Comparison of ENCODE assay signal across 11 cellular contexts in genomic region chr14:104731249-104731924, GRCh38. TPM values are rescaled to one million over a fixed set of nuclear protein-coding genes. Genes with fewer than 3 reads are reported as not detected.
DNase-seq lines count a peak whose midpoint lies in the region; ATAC-seq, FAIRE-seq and TF ChIP-seq lines count a peak whose summit lies in the region.
"Had no signal": no experiment of that assay in that cellular context is flagged by ENCODE, and none has a peak within 500 bp of the region (broad histone marks: within the 10 kb centered on the region; RNA-seq: fewer than 3 reads in every experiment).

No MANE protein-coding gene starts in this region.

- 93% methylated on average over 6 of the region's 11 CpGs for WGBS in A549 (ENCODE audit: missing lambda C conversion rate)

- TF ChIP-seq RAD21 in A549 (conservative IDR thresholded peaks at IDR 0.05 in 1 of 2, IDR thresholded peaks at IDR 0.05 in 1 of 2) = no peak; a peak in 1 of 5 replicates

- peak overlapping the region; percentile 61; the same call in 2 of the 3 replicates for H3K4me2 ChIP-seq in A549

- CTCF ChIA-PET in A549 (lab: Yijun Ruan, JAX) = interaction anchor here (0.6 to 2.9 kb wide), 10 partner anchors 10 to 83 kb away, joined by 3 to 11 read pairs (median 4); no protein-coding TSS in a partner anchor

- H3K4me3 ChIP-seq in A549 (no peak overlapping the region), GM12875 (ENCODE audit: low read depth, low read length) (no peak overlapping the region)
- H3K4me3 ChIP-seq: gastroesophageal sphincter, skin epidermis, upper lobe of left lung had no signal

- H3K9me3 ChIP-seq in A549 = no peaks in the 10 kb centered on the region
- H3K9me3 ChIP-seq: gastroesophageal sphincter, upper lobe of left lung had no signal

- TF ChIP-seq EP300 in A549 (IDR thresholded peaks at IDR 0.05) = no peak

- TF ChIP-seq POLR2A in A549 (IDR thresholded peaks at IDR 0.05; ENCODE audit: low read length) = no peak

- peaks cover 50% of the 10 kb centered on the region for H3K4me1 ChIP-seq in A549

- TF ChIP-seq CTCF in A549 (IDR thresholded peaks at IDR 0.05) (peak; percentile 29), GM12875 (IDR thresholded peaks at IDR 0.05; ENCODE audit: borderline replicate concordance, insufficient read depth, low read depth, low read length) (peak; percentile 36; the same call in 1 of the 2 replicates)

- POLR2A ChIA-PET in A549 (lab: Yijun Ruan, JAX) = no interaction called here

- ATAC-seq in A549 (peak; percentile 17 to 60; a peak in 5 of 6 replicates), SK-N-SH treated with all-trans-retinoic acid at 6 μM for 48 hours (peak; percentile 55), HG03280 (IDR thresholded peaks at IDR 0.05; ENCODE audit: unreplicated experiment) (no peak), HG02798 (IDR thresholded peaks at IDR 0.05; ENCODE audit: poor library complexity, unreplicated experiment) (no peak)
- ATAC-seq: gastroesophageal sphincter had no signal

- DNase-seq in A549 (ENCODE audit: low read depth in 1 of 2, low spot score in 1 of 2) (peak; percentile 48 to 62), iPS DF 19.7 (ENCODE audit: low read depth, low spot score) (peak; percentile 33), ecto neural progenitor cell (ENCODE audit: low spot score) (no peak), superior temporal gyrus (ENCODE audit: extremely low spot score) (no peak)

- no peak for FAIRE-seq in A549 (lab: Jason Lieb, UNC)

- H3K27ac ChIP-seq in A549 = peak overlapping the region; percentile 74 to 89

TF ChIP-seq in A549, 52 proteins besides CTCF, POLR2A, EP300 and RAD21:
- TF ChIP-seq ESRRA (IDR thresholded peaks at IDR 0.05; ENCODE audit: borderline replicate concordance, low read length) (no peak), TP53 (CRISPR knock-in tag; IDR thresholded peaks at IDR 0.05) (no peak), CHD2 (IDR thresholded peaks at IDR 0.05; ENCODE audit: low read length, partially characterized antibody) (no peak), KDM5A (IDR thresholded peaks at IDR 0.05) (no peak), EHMT2 (IDR thresholded peaks at IDR 0.05; ENCODE audit: low read depth) (no peak), KDM1A (IDR thresholded peaks at IDR 0.05; ENCODE audit: low read depth) (no peak), REST (IDR thresholded peaks at IDR 0.05) (no peak), CEBPB (IDR thresholded peaks at IDR 0.05) (no peak), POLR2AphosphoS2 (conservative IDR thresholded peaks at IDR 0.05; ENCODE audit: low read length) (no peak), RARB (CRISPR knock-in tag; IDR thresholded peaks at IDR 0.05) (no peak), ZSCAN20 (CRISPR knock-in tag; IDR thresholded peaks at IDR 0.05) (no peak), FOSB (CRISPR knock-in tag; IDR thresholded peaks at IDR 0.05) (no peak), TFCP2L1 (CRISPR knock-in tag; IDR thresholded peaks at IDR 0.05) (no peak), RCOR1 (IDR thresholded peaks at IDR 0.05; ENCODE audit: low read depth, low read length) (no peak)

TF ChIP-seq in SK-N-SH treated with all-trans-retinoic acid at 6 μM for 48 hours, 23 proteins besides CTCF, POLR2A, EP300 and RAD21 (continues in another document):
- TF ChIP-seq PPARA (CRISPR knock-in tag; IDR thresholded peaks at IDR 0.05; ENCODE audit: borderline replicate concordance) (no peak), ISL1 (CRISPR knock-in tag; IDR thresholded peaks at IDR 0.05) (no peak), ZNF8 (CRISPR knock-in tag; IDR thresholded peaks at IDR 0.05) (no peak), RARB (CRISPR knock-in tag; IDR thresholded peaks at IDR 0.05) (no peak), ZC3H10 (CRISPR knock-in tag; IDR thresholded peaks at IDR 0.05) (no peak), CSDC2 (CRISPR knock-in tag; IDR thresholded peaks at IDR 0.05) (no peak), SNAI2 (CRISPR knock-in tag; IDR thresholded peaks at IDR 0.05) (no peak), OSR1 (CRISPR knock-in tag; IDR thresholded peaks at IDR 0.05) (no peak), PATZ1 (CRISPR knock-in tag; IDR thresholded peaks at IDR 0.05; ENCODE audit: borderline replicate concordance) (no peak), CREB5 (CRISPR knock-in tag; IDR thresholded peaks at IDR 0.05; ENCODE audit: low read depth) (no peak)
- TF ChIP-seq, protein P1, sequence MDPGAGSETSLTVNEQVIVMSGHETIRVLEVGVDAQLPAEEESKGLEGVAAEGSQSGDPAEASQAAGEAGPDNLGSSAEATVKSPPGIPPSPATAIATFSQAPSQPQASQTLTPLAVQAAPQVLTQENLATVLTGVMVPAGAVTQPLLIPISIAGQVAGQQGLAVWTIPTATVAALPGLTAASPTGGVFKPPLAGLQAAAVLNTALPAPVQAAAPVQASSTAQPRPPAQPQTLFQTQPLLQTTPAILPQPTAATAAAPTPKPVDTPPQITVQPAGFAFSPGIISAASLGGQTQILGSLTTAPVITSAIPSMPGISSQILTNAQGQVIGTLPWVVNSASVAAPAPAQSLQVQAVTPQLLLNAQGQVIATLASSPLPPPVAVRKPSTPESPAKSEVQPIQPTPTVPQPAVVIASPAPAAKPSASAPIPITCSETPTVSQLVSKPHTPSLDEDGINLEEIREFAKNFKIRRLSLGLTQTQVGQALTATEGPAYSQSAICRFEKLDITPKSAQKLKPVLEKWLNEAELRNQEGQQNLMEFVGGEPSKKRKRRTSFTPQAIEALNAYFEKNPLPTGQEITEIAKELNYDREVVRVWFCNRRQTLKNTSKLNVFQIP (CRISPR knock-in tag; IDR thresholded peaks at IDR 0.05; ENCODE audit: borderline replicate concordance, low read depth) = no peak
- TF ChIP-seq, protein P2, sequence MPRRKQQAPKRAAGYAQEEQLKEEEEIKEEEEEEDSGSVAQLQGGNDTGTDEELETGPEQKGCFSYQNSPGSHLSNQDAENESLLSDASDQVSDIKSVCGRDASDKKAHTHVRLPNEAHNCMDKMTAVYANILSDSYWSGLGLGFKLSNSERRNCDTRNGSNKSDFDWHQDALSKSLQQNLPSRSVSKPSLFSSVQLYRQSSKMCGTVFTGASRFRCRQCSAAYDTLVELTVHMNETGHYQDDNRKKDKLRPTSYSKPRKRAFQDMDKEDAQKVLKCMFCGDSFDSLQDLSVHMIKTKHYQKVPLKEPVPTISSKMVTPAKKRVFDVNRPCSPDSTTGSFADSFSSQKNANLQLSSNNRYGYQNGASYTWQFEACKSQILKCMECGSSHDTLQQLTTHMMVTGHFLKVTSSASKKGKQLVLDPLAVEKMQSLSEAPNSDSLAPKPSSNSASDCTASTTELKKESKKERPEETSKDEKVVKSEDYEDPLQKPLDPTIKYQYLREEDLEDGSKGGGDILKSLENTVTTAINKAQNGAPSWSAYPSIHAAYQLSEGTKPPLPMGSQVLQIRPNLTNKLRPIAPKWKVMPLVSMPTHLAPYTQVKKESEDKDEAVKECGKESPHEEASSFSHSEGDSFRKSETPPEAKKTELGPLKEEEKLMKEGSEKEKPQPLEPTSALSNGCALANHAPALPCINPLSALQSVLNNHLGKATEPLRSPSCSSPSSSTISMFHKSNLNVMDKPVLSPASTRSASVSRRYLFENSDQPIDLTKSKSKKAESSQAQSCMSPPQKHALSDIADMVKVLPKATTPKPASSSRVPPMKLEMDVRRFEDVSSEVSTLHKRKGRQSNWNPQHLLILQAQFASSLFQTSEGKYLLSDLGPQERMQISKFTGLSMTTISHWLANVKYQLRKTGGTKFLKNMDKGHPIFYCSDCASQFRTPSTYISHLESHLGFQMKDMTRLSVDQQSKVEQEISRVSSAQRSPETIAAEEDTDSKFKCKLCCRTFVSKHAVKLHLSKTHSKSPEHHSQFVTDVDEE (CRISPR knock-in tag; IDR thresholded peaks at IDR 0.05) = no peak

RNA-seq across cellular contexts. Expression of gene ADSS1, which starts 7.4 kb away (rescaled TPM):
- 8.8 and 10.1 TPM in 2 replicates for polyA plus RNA-seq in A549 (2011; rRNA removed)
- 6.0 and 6.2 TPM in 2 replicates for polyA plus RNA-seq in A549 (2012; cell fraction: cytosol; rRNA removed)
- polyA plus RNA-seq in A549 (2012; cell fraction: nucleus; rRNA removed) = 17.9 and 19.6 TPM in 2 replicates
- polyA plus RNA-seq in A549 (2017; fragmentation: RNase III; extraction: RNeasy Plus Mini Kit Qiagen cat#74134 plus additional on column Dnase treatment) = 6.2 to 8.3 TPM (median 7.4 TPM) in 3 replicates
- polyA minus RNA-seq in A549 (2011; rRNA and poly(A)+ RNA removed) = 6.5 and 9.5 TPM in 2 replicates

RNA-seq across cellular contexts. Expression of gene SIVA1, which starts 21.6 kb away (rescaled TPM):
- 90.0 and 94.2 TPM in 2 replicates for polyA plus RNA-seq in A549 (2011; rRNA removed)
- 477 and 601 TPM in 2 replicates for polyA plus RNA-seq in A549 (2012; cell fraction: cytosol; rRNA removed)
- 376 and 581 TPM in 2 replicates for polyA plus RNA-seq in A549 (2012; cell fraction: nucleus; rRNA removed)
- polyA plus RNA-seq in A549 (2017; fragmentation: RNase III; extraction: RNeasy Plus Mini Kit Qiagen cat#74134 plus additional on column Dnase treatment) = 157 to 169 TPM (median 163 TPM) in 3 replicates
- 12.3 and 14.4 TPM in 2 replicates for polyA minus RNA-seq in A549 (2011; rRNA and poly(A)+ RNA removed)

RNA-seq across cellular contexts. Expression of gene INF2, which starts 42.0 kb away (rescaled TPM):
- polyA plus RNA-seq in A549 (2011; rRNA removed) = 23.6 and 24.7 TPM in 2 replicates
- 68.4 and 94.0 TPM in 2 replicates for polyA plus RNA-seq in A549 (2012; cell fraction: cytosol; rRNA removed)
- 224 and 375 TPM in 2 replicates for polyA plus RNA-seq in A549 (2012; cell fraction: nucleus; rRNA removed)
- polyA plus RNA-seq in A549 (2017; fragmentation: RNase III; extraction: RNeasy Plus Mini Kit Qiagen cat#74134 plus additional on column Dnase treatment) = 71.2 to 76.6 TPM (median 72.0 TPM) in 3 replicates
- polyA minus RNA-seq in A549 (2011; rRNA and poly(A)+ RNA removed) = 19.6 and 27.7 TPM in 2 replicates

Comparison
In these comparisons a context has a peak if more than half of its experiments do, and no peak if none do; other contexts are left out.
1. ATAC-seq: peak in A549 (2 of 2) and SK-N-SH treated with all-trans-retinoic acid at 6 μM for 48 hours (single experiment); none in HG03280 (single experiment) and HG02798 (single experiment).
2. DNase-seq: peak in A549 (2 of 2) and iPS DF 19.7 (single experiment); none in ecto neural progenitor cell (single experiment) and superior temporal gyrus (single experiment).